11 cellular contexts compared by ENCODE assay signal in the genomic region with DNA sequence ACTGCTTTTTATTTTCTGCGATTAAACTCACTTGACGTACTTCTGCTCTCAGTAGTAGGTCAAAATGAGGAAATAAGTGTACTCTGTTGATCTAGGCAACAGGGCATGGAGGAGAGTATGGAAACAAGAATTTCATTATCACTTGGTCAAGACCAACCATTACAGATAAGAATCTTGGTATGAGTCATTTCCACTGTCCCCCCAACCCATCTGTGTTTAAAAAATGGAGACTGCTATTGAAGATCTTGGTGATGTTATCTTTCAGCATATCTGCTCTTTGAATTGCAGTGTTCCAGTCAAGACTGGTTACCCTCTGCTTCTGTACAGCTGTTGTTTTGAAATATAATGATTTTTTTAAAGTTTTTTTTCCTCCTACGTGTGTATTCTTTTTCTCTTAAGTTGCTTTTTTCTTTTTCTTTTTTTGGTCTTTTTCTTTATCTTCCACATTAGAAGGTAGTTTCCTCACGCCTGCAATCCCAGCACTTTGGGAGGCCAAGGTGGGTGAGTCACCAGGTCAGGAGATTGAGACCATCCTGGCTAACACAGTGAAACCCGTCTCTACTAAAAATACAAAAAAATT. TPM values are rescaled to one million over a fixed set of nuclear protein-coding genes. Genes with fewer than 3 reads are reported as not detected.
A peak's percentile ranks its signal among the peaks of the same experiment; 100 is the strongest.
DNase-seq lines count a peak whose midpoint lies in the region; ATAC-seq, FAIRE-seq and TF ChIP-seq lines count a peak whose summit lies in the region.
"Had no signal": no experiment of that assay in that cellular context is flagged by ENCODE, and none has a peak within 500 bp of the region (broad histone marks: within the 10 kb centered on the region; RNA-seq: fewer than 3 reads in every experiment).

No MANE protein-coding gene starts in this region.

- DNase-seq in DMS53 (lab: John Stamatoyannopoulos, UW) (peak; percentile 20), DMS53 treated with DMSO at 0.1 percent for 48 hours (lab: John Stamatoyannopoulos, UW; ENCODE audit: unreplicated experiment) (no peak), SK-N-DZ (ENCODE audit: low spot score) (peak; percentile 4), renal cortical epithelial cell (ENCODE audit: low read depth) (peak; percentile 57), DMS153 (lab: John Stamatoyannopoulos, UW) (no peak), H54 (ENCODE audit: insufficient read length, low spot score) (no peak)
- DNase-seq in activated naive CD4-positive, alpha-beta T cell treated with anti-CD3 and anti-CD28 coated beads, Interleukin-2, amount 10 ng/mL, durations not matched to agents 7 days and 5 days = no peak
- DNase-seq: heart right ventricle had no signal

- ATAC-seq in HG02938 (IDR thresholded peaks at IDR 0.05; ENCODE audit: unreplicated experiment) = peak; percentile 96

- peaks cover 36% of the 10 kb centered on the region for H3K9me3 Mint-ChIP-seq in activated naive CD4-positive, alpha-beta T cell treated with anti-CD3 and anti-CD28 coated beads, Interleukin-2, amount 10 ng/mL, durations not matched to agents 7 days and 5 days

- FAIRE-seq in H54 (lab: Jason Lieb, UNC) = no peak
- FAIRE-seq: A204.1 had no signal

- no peak for TF ChIP-seq POLR2A in H54 (IDR thresholded peaks at IDR 0.05; ENCODE audit: low read depth, low read length)

- peaks cover 70% of the 10 kb centered on the region for H3K36me3 Mint-ChIP-seq in activated naive CD4-positive, alpha-beta T cell treated with anti-CD3 and anti-CD28 coated beads, Interleukin-2, amount 10 ng/mL, durations not matched to agents 7 days and 5 days

- no peaks in the 10 kb centered on the region for H3K27me3 Mint-ChIP-seq in activated naive CD4-positive, alpha-beta T cell treated with anti-CD3 and anti-CD28 coated beads, Interleukin-2, amount 10 ng/mL, durations not matched to agents 7 days and 5 days

- CTCF ChIA-PET in activated naive CD4-positive, alpha-beta T cell treated with anti-CD3 and anti-CD28 coated beads, Interleukin-2, amount 10 ng/mL, durations not matched to agents 7 days and 5 days (lab: Charles Lee) = no interaction called here

- H3K4me3 Mint-ChIP-seq in activated naive CD4-positive, alpha-beta T cell treated with anti-CD3 and anti-CD28 coated beads, Interleukin-2, amount 10 ng/mL, durations not matched to agents 7 days and 5 days = no peak overlapping the region
- H3K4me3 Mint-ChIP-seq: T-helper 1 cell treated with Interleukin-12 subunit alpha and Interleukin-12 subunit beta and Interleukin-4 antibody, amounts not matched to agents 30 μg/mL and 1 μg/mL, for 36 hours had no signal

- H3K27ac Mint-ChIP-seq in activated naive CD4-positive, alpha-beta T cell treated with anti-CD3 and anti-CD28 coated beads, Interleukin-2, amount 10 ng/mL, durations not matched to agents 7 days and 5 days = no peak overlapping the region
- H3K27ac Mint-ChIP-seq: T-helper 1 cell treated with Interleukin-12 subunit alpha and Interleukin-12 subunit beta and Interleukin-4 antibody, amounts not matched to agents 30 μg/mL and 1 μg/mL, for 36 hours had no signal

- peaks cover 44% of the 10 kb centered on the region for H3K4me1 Mint-ChIP-seq in activated naive CD4-positive, alpha-beta T cell treated with anti-CD3 and anti-CD28 coated beads, Interleukin-2, amount 10 ng/mL, durations not matched to agents 7 days and 5 days

RNA-seq across cellular contexts. Expression of gene STAM, which starts 11.7 kb away (rescaled TPM):
- 15.4 and 18.8 TPM in 2 replicates for polyA plus RNA-seq in SK-N-DZ (2014; cell fraction: cytosol; rRNA removed)
- polyA plus RNA-seq in SK-N-DZ (2014; cell fraction: nucleus; rRNA removed) = 8.8 and 10.8 TPM in 2 replicates
- total RNA-seq in renal cortical epithelial cell = 15.6 and 37.9 TPM in 2 replicates

RNA-seq across cellular contexts. Expression of gene HACD1, which starts 38.5 kb away (rescaled TPM):
- polyA plus RNA-seq in SK-N-DZ (2014; cell fraction: cytosol; rRNA removed) = 8.4 and 10.0 TPM in 2 replicates
- 9.9 and 10.8 TPM in 2 replicates for polyA plus RNA-seq in SK-N-DZ (2014; cell fraction: nucleus; rRNA removed)
- 24.5 and 40.3 TPM in 2 replicates for total RNA-seq in renal cortical epithelial cell

Comparison
In these comparisons a context has a peak if more than half of its experiments do, and no peak if none do; other contexts are left out.
1. DNase-seq: peak in DMS53 (single experiment), SK-N-DZ (single experiment) and renal cortical epithelial cell (single experiment); none in DMS53 treated with DMSO at 0.1 percent for 48 hours (single experiment), activated naive CD4-positive, alpha-beta T cell treated with anti-CD3 and anti-CD28 coated beads, Interleukin-2, amount 10 ng/mL, durations not matched to agents 7 days and 5 days (single experiment), DMS153 (single experiment) and H54 (single experiment).